In genomic region chr5:14930486-14930885, GRCh38 we compare ENCODE assay signal across 19 cellular contexts.
"Had no signal": no experiment of that assay in that cellular context is flagged by ENCODE, and none has a peak within 500 bp of the region (broad histone marks: within the 10 kb centered on the region; RNA-seq: fewer than 3 reads in every experiment).

No MANE protein-coding gene starts in this region.

- H3K9me3 ChIP-seq: heart right ventricle, suprapubic skin, thyroid gland had no signal

- H3K27ac Mint-ChIP-seq: nephron progenitor cell; stimulated activated effector memory CD8-positive, alpha-beta T cell treated with anti-CD3 and anti-CD28 coated beads, Interleukin-12 subunit alpha, Interleukin-12 subunit beta, amount 100 ng/mL, for 72 hours; type B pancreatic cell had no signal

- H3K27me3 ChIP-seq: dorsolateral prefrontal cortex, heart right ventricle, suprapubic skin, thyroid gland had no signal

- H3K36me3 Mint-ChIP-seq: naive thymus-derived CD4-positive, alpha-beta T cell; stimulated activated effector memory CD8-positive, alpha-beta T cell treated with anti-CD3 and anti-CD28 coated beads, Interleukin-12 subunit alpha, Interleukin-12 subunit beta, amount 100 ng/mL, for 72 hours; type B pancreatic cell had no signal

- H3K4me1 ChIP-seq: thyroid gland had no signal

- H3K27me3 Mint-ChIP-seq: naive thymus-derived CD4-positive, alpha-beta T cell; type B pancreatic cell had no signal

- H3K27ac ChIP-seq: dorsolateral prefrontal cortex, heart right ventricle, suprapubic skin, thyroid gland had no signal

- H3K36me3 ChIP-seq: heart right ventricle, suprapubic skin, thyroid gland had no signal

- DNase-seq: cortex of kidney; dorsolateral prefrontal cortex; effector CD8-positive, alpha-beta T cell; heart right ventricle; hypothalamus; islet precursor cell; mammary epithelial cell; naive thymus-derived CD4-positive, alpha-beta T cell; nephron progenitor cell; posterior cingulate gyrus; stimulated activated CD4-positive, alpha-beta T cell treated with anti-CD3 and anti-CD28 coated beads, Interleukin-4, amount 100 ng/mL, for 1 hour; stimulated activated CD8-positive, alpha-beta memory T cell treated with anti-CD3 and anti-CD28 coated beads, Interleukin-4, amount 100 ng/mL, for 48 hours; stimulated activated naive CD8-positive, alpha-beta T cell treated with anti-CD3 and anti-CD28 coated beads, Interleukin-15, Interleukin-2, amounts not matched to agents 100 U/mL and 50 U/mL, for 24 hours; thyroid gland had no signal

- H3K9me3 Mint-ChIP-seq: nephron progenitor cell; stimulated activated effector memory CD8-positive, alpha-beta T cell treated with anti-CD3 and anti-CD28 coated beads, Interleukin-12 subunit alpha, Interleukin-12 subunit beta, amount 100 ng/mL, for 72 hours; type B pancreatic cell had no signal

- H3K4me3 ChIP-seq: dorsolateral prefrontal cortex, heart right ventricle, suprapubic skin, thyroid gland had no signal

- FAIRE-seq: frontal cortex, urothelium cell line had no signal

- H3K4me3 Mint-ChIP-seq: naive thymus-derived CD4-positive, alpha-beta T cell; nephron progenitor cell; stimulated activated effector memory CD8-positive, alpha-beta T cell treated with anti-CD3 and anti-CD28 coated beads, Interleukin-12 subunit alpha, Interleukin-12 subunit beta, amount 100 ng/mL, for 72 hours; type B pancreatic cell had no signal
